In genomic region chr15:80494311-80494710, GRCh38 we compare ENCODE assay signal across 15 cellular contexts.
DNase-seq lines count a peak whose midpoint lies in the region; TF ChIP-seq lines count a peak whose summit lies in the region.
"Had no signal": no experiment of that assay in that cellular context is flagged by ENCODE, and none has a peak within 500 bp of the region (broad histone marks: within the 10 kb centered on the region; RNA-seq: fewer than 3 reads in every experiment).

No MANE protein-coding gene starts in this region.

- H3K27ac Mint-ChIP-seq in T-helper 2 cell treated with Interferon-gamma antibody and Interleukin-4, amounts not matched to agents 5 μg/mL and 100 μg/mL, for 36 hours, result no peak overlapping the region
- H3K27ac Mint-ChIP-seq: IgD-negative memory B cell had no signal

- H3K79me1 ChIP-seq in mesendoderm (ENCODE audit: low read length), result no peaks in the 10 kb centered on the region

- H3K79me2 ChIP-seq in mesendoderm (ENCODE audit: control insufficient read depth, insufficient read depth, low read length), result no peaks in the 10 kb centered on the region

- H3K4me3 ChIP-seq in MG63, result no peak overlapping the region
- no peak overlapping the region for H3K4me3 ChIP-seq in mesendoderm (ENCODE audit: low read length)
- no peak overlapping the region for H3K4me3 ChIP-seq in tibial nerve
- H3K4me3 ChIP-seq: BLaER1 treated with 17β-estradiol and CSF1 and Interleukin-3, amounts not matched to agents 10 nM and 100 nM; sigmoid colon had no signal

- H3K4me3 Mint-ChIP-seq in T-helper 2 cell treated with Interferon-gamma antibody and Interleukin-4, amounts not matched to agents 5 μg/mL and 100 μg/mL, for 36 hours, result no peak overlapping the region
- H3K4me3 Mint-ChIP-seq: H9 had no signal

- no peak for TF ChIP-seq CTCF in tibial nerve (IDR thresholded peaks at IDR 0.05)

- H3K27ac ChIP-seq in cingulate gyrus (ENCODE audit: low read depth, low read length) (peak overlapping the region; percentile 21), mesendoderm (ENCODE audit: low read depth, low read length) (no peak overlapping the region), tibial nerve (no peak overlapping the region)

- no peak overlapping the region for H4K5ac ChIP-seq in mesendoderm (ENCODE audit: low read length)

- H3K36me3 ChIP-seq in MG63 (no peaks in the 10 kb centered on the region; the same call in 1 of the 2 replicates), mesendoderm (ENCODE audit: control insufficient read depth, insufficient read depth, low read length) (no peaks in the 10 kb centered on the region), tibial nerve (no peaks in the 10 kb centered on the region)
- H3K36me3 ChIP-seq: BLaER1 treated with 17β-estradiol and CSF1 and Interleukin-3, amounts not matched to agents 10 nM and 100 nM; sigmoid colon had no signal

- no peak overlapping the region for H3K4me2 ChIP-seq in mesendoderm (ENCODE audit: low read length)

- H3K27me3 Mint-ChIP-seq in T-helper 2 cell treated with Interferon-gamma antibody and Interleukin-4, amounts not matched to agents 5 μg/mL and 100 μg/mL, for 36 hours (ENCODE audit: low read depth), result peaks cover 10% of the 10 kb centered on the region

- peak; percentile 59 for DNase-seq in AG08396 (ENCODE audit: low spot score)
- peak; percentile 64 for DNase-seq in MG63
- DNase-seq in mesendoderm, result peak; percentile 77
- DNase-seq in tibial nerve (ENCODE audit: low spot score in 2 of 2), result no peak
- DNase-seq in COLO829 (ENCODE audit: low spot score), result no peak
- DNase-seq in T-helper 2 cell treated with Interferon-gamma antibody and Interleukin-4, amounts not matched to agents 5 μg/mL and 100 μg/mL, for 36 hours (ENCODE audit: low spot score), result no peak
- no peak for DNase-seq in activated CD4-positive, alpha-beta T cell treated with anti-CD3 and anti-CD28 coated beads, Interleukin-2, amount 50 U/mL, for 1 hour
- DNase-seq: activated CD4-positive, alpha-beta T cell treated with anti-CD3 and anti-CD28 coated beads for 48 hours; effector CD4-positive, alpha-beta T cell; H9; NCI-H1694 treated with DMSO at 0.1 percent for 48 hours; sigmoid colon had no signal

- no peak overlapping the region for H3K23ac ChIP-seq in mesendoderm (ENCODE audit: low read length)

- no peak overlapping the region for H3K18ac ChIP-seq in mesendoderm (ENCODE audit: low read length)

- H4K8ac ChIP-seq in mesendoderm (ENCODE audit: low read depth, low read length), result no peak overlapping the region

- no peak overlapping the region for H2BK120ac ChIP-seq in mesendoderm (ENCODE audit: low read depth, low read length)

- H3K56ac ChIP-seq in mesendoderm (ENCODE audit: low read length), result no peak overlapping the region

- TF ChIP-seq POLR2A in tibial nerve (IDR thresholded peaks at IDR 0.05), result no peak

- H3K4ac ChIP-seq in mesendoderm (ENCODE audit: low read depth, low read length), result no peak overlapping the region

- H3K27me3 ChIP-seq in MG63, result no peaks in the 10 kb centered on the region
- no peaks in the 10 kb centered on the region for H3K27me3 ChIP-seq in mesendoderm (ENCODE audit: insufficient read depth, low read length, poor library complexity)
- no peaks in the 10 kb centered on the region for H3K27me3 ChIP-seq in tibial nerve
- H3K27me3 ChIP-seq: BLaER1 treated with 17β-estradiol and CSF1 and Interleukin-3, amounts not matched to agents 10 nM and 100 nM; sigmoid colon had no signal

- no peak for TF ChIP-seq EP300 in tibial nerve (IDR thresholded peaks at IDR 0.05)

- H2BK15ac ChIP-seq in mesendoderm (replicated peaks; ENCODE audit: low read depth), result no peak overlapping the region

- H3K9me3 ChIP-seq in MG63 (no peaks in the 10 kb centered on the region; the same call in 1 of the 2 replicates), tibial nerve (no peaks in the 10 kb centered on the region)
- H3K9me3 ChIP-seq: sigmoid colon had no signal

- no peak overlapping the region for H2BK5ac ChIP-seq in mesendoderm (ENCODE audit: low read length)

- H3K9me3 Mint-ChIP-seq in T-helper 2 cell treated with Interferon-gamma antibody and Interleukin-4, amounts not matched to agents 5 μg/mL and 100 μg/mL, for 36 hours, result no peaks in the 10 kb centered on the region
- H3K9me3 Mint-ChIP-seq: H9 had no signal

- peaks cover 13% of the 10 kb centered on the region for H3K4me1 ChIP-seq in mesendoderm (ENCODE audit: control insufficient read depth, low read depth, low read length)
- peaks cover 0 to 10% (median 4%) of the 10 kb centered on the region in 4 donors for H3K4me1 ChIP-seq in tibial nerve

- no CpG with 5 or more reads among the region's 5 CpGs for WGBS in mesendoderm (ENCODE audit: extremely low coverage, insufficient coverage, low lambda C conversion rate)
- 66 to 75% methylated on average over 5 of the region's 5 CpGs for WGBS in tibial nerve, 2 donors

- H2AK5ac ChIP-seq in mesendoderm (ENCODE audit: low read length), result no peak overlapping the region

- H3K36me3 Mint-ChIP-seq in T-helper 2 cell treated with Interferon-gamma antibody and Interleukin-4, amounts not matched to agents 5 μg/mL and 100 μg/mL, for 36 hours (ENCODE audit: low read depth), result no peaks in the 10 kb centered on the region
- H3K36me3 Mint-ChIP-seq: IgD-negative memory B cell had no signal

- H3K9ac ChIP-seq in mesendoderm (ENCODE audit: low read length), result no peak overlapping the region
- H3K9ac ChIP-seq: BLaER1 treated with 17β-estradiol and CSF1 and Interleukin-3, amounts not matched to agents 10 nM and 100 nM had no signal

- H3K4me1 Mint-ChIP-seq in T-helper 2 cell treated with Interferon-gamma antibody and Interleukin-4, amounts not matched to agents 5 μg/mL and 100 μg/mL, for 36 hours (ENCODE audit: low read depth), result no peaks in the 10 kb centered on the region
- H3K4me1 Mint-ChIP-seq: IgD-negative memory B cell had no signal

Comparison
In these comparisons a context has a peak if more than half of its experiments do, and no peak if none do; other contexts are left out.
1. DNase-seq: peak in AG08396 (single experiment), MG63 (single experiment) and mesendoderm (single experiment); none in tibial nerve (0 of 2), COLO829 (single experiment), T-helper 2 cell treated with Interferon-gamma antibody and Interleukin-4, amounts not matched to agents 5 μg/mL and 100 μg/mL, for 36 hours (single experiment) and activated CD4-positive, alpha-beta T cell treated with anti-CD3 and anti-CD28 coated beads, Interleukin-2, amount 50 U/mL, for 1 hour (single experiment).